Comparison of ENCODE assay signal across 8 cellular contexts in the genomic region with DNA sequence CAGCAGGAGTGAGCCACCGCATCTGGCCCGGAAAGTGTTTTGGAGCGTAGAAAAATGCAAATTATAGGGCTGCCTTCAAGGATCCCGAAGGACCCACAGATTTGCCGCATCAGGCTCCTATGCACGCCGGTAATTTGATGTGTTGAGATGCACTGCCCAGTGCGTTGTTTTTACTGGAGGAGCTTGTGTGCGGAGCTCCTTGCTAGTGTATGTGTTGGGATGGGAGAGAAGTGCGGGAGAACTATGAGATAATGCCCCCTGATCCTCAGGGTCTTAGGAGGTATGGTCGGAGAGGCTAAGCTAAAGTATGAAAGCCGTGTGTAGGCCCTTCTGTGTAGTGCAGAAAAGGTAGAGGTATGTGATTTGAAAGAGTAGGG. TPM values are rescaled to one million over a fixed set of nuclear protein-coding genes. Genes with fewer than 3 reads are reported as not detected.
A peak's percentile ranks its signal among the peaks of the same experiment; 100 is the strongest.
DNase-seq lines count a peak whose midpoint lies in the region; FAIRE-seq and TF ChIP-seq lines count a peak whose summit lies in the region.

No MANE protein-coding gene starts in this region.

- peak overlapping the region; percentile 90 for H2AFZ ChIP-seq in keratinocyte (ENCODE audit: control insufficient read depth, low read length)

- H3K79me2 ChIP-seq in keratinocyte (ENCODE audit: control insufficient read depth, insufficient read depth, low read length) = peaks cover 53% of the 10 kb centered on the region

- peak overlapping the region; percentile 99 for H3K4me2 ChIP-seq in keratinocyte (ENCODE audit: control insufficient read depth, extremely low read depth, insufficient read depth, low read depth, low read length)

- dilution Hi-C loops in keratinocyte (cut with MboI; ENCODE audit: extremely low pct_ligation_motif_present, low sequenced_read_pairs) = no loop called here

- no peaks in the 10 kb centered on the region for H3K27me3 ChIP-seq in adipocyte (replicated peaks; ENCODE audit: control insufficient read depth, insufficient read depth, low read length)
- H3K27me3 ChIP-seq in keratinocyte (ENCODE audit: control insufficient read depth, extremely low read depth, insufficient read depth, low read length) = no peaks in the 10 kb centered on the region
- no peaks in the 10 kb centered on the region for H3K27me3 ChIP-seq in stomach

- TF ChIP-seq CTCF in keratinocyte (optimal IDR thresholded peaks at IDR 0.05 in 1 of 3, IDR thresholded peaks at IDR 0.05 in 1 of 3, conservative IDR thresholded peaks at IDR 0.05 in 1 of 3; ENCODE audit: extremely low read depth in 1 of 3, insufficient read depth in 2 of 3, low read length in 3 of 3) (no peak), stomach (IDR thresholded peaks at IDR 0.05) (no peak)

- H3K9me1 ChIP-seq in keratinocyte (ENCODE audit: control insufficient read depth, extremely low read depth, insufficient read depth, low read length) = no peaks in the 10 kb centered on the region

- H3K36me3 ChIP-seq in adipocyte (ENCODE audit: control insufficient read depth, insufficient read depth, low read length, severe bottlenecking) (peaks cover 3% of the 10 kb centered on the region), keratinocyte (ENCODE audit: control insufficient read depth in 2 of 2, extremely low read depth in 1 of 2, insufficient read depth in 2 of 2, low read length in 2 of 2) (no peaks in the 10 kb centered on the region), stomach (no peaks in the 10 kb centered on the region)

- DNase-seq in NCI-H1417 (lab: John Stamatoyannopoulos, UW) = peak in 2 of 3 experiments; percentile 24 to 43
- DNase-seq in NCI-H1417 treated with DMSO at 0.1 percent for 48 hours (lab: John Stamatoyannopoulos, UW) = no peak
- peak; percentile 13 for DNase-seq in Kasumi-1 (lab: John Stamatoyannopoulos, UW)
- DNase-seq in adipocyte (ENCODE audit: low read depth) = peak; percentile 51
- DNase-seq in keratinocyte (ENCODE audit: low read depth, low spot score) = no peak
- DNase-seq in stomach = no peak
- no peak for DNase-seq in HTR-8/SVneo (ENCODE audit: insufficient read length, low spot score)
- DNase-seq in hypothalamus (lab: John Stamatoyannopoulos, UW) = no peak

- FAIRE-seq in keratinocyte (lab: Jason Lieb, UNC) (no peak), HTR-8/SVneo (lab: Jason Lieb, UNC) (no peak)

- intact Hi-C loops in stomach (cut with DNase I; ENCODE audit: low total_unique reads) = no loop called here

- H3K9me3 ChIP-seq in adipocyte (ENCODE audit: control insufficient read depth, low read length) (no peaks in the 10 kb centered on the region), keratinocyte (ENCODE audit: control insufficient read depth, low read depth, low read length) (no peaks in the 10 kb centered on the region), stomach (no peaks in the 10 kb centered on the region)

- peak overlapping the region; percentile 88 for H3K4me3 ChIP-seq in adipocyte (ENCODE audit: low read length)
- peak overlapping the region; percentile 84 to 93 (median 90) for H3K4me3 ChIP-seq in keratinocyte (ENCODE audit: control insufficient read depth in 2 of 3, extremely low read depth in 1 of 3, insufficient read depth in 2 of 3, low read depth in 1 of 3, low read length in 3 of 3)
- H3K4me3 ChIP-seq in stomach = peak overlapping the region; percentile 76 to 96 (median 92)

- H3K4me1 ChIP-seq in adipocyte (ENCODE audit: control insufficient read depth, insufficient read depth, low read length) (peaks cover 23% of the 10 kb centered on the region), keratinocyte (ENCODE audit: control insufficient read depth, extremely low read depth, insufficient read depth, low read length) (peaks cover 19% of the 10 kb centered on the region), stomach (peaks cover 18 to 58% (median 39%) of the 10 kb centered on the region in 4 donors)

- H3K27ac ChIP-seq in keratinocyte (ENCODE audit: control insufficient read depth, insufficient read depth, low read length) = peak overlapping the region; percentile 96
- H3K27ac ChIP-seq in stomach = peak overlapping the region in 4 of 5 donors; percentile 90 to 97 (median 96)

- H4K20me1 ChIP-seq in keratinocyte (ENCODE audit: control insufficient read depth, extremely low read depth, insufficient read depth, low read length) = no peaks in the 10 kb centered on the region

- no peak for TF ChIP-seq EP300 in stomach (IDR thresholded peaks at IDR 0.05)

- TF ChIP-seq POLR2A in stomach (IDR thresholded peaks at IDR 0.05) = no peak

- H3K9ac ChIP-seq in adipocyte (ENCODE audit: low read length) (peak overlapping the region; percentile 98), keratinocyte (ENCODE audit: control insufficient read depth, extremely low read depth, insufficient read depth, low read length) (peak overlapping the region; percentile 94)

- WGBS in stomach, 5 donors = 0 to 2% (median 1%) methylated on average over 12 of the region's 12 CpGs

RNA-seq across cellular contexts. Expression of a gene that starts 1.3 kb away (rescaled TPM):
- 11.1 to 16.7 TPM (median 16.3 TPM) in 3 replicates for polyA plus RNA-seq in keratinocyte
- polyA plus RNA-seq in keratinocyte (2011; ENCODE audit: low read depth) = 48.7 TPM
- polyA plus RNA-seq in keratinocyte (2011; cell fraction: cytosol; rRNA removed) = 15.7 and 17.9 TPM in 2 replicates
- polyA plus RNA-seq in keratinocyte (2011; cell fraction: nucleus; rRNA removed) = 63.1 and 70.1 TPM in 2 replicates
- polyA plus RNA-seq in keratinocyte (2012; ENCODE audit: low replicate concordance) = 32.7 and 35.1 TPM in 2 replicates
- 49.9 to 95.4 TPM (median 60.2 TPM) in 3 replicates for polyA minus RNA-seq in keratinocyte
- polyA minus RNA-seq in keratinocyte (2011; cell fraction: cytosol; rRNA and poly(A)+ RNA removed) = 23.0 TPM
- 150 and 265 TPM in 2 replicates for polyA minus RNA-seq in keratinocyte (2011; cell fraction: nucleus; rRNA and poly(A)+ RNA removed)
- 100 to 1,000 TPM in 2 of 5 donors, 10 to 100 TPM in 2, 1 to 10 TPM in 1; 8.1 to 188 (median 37.8) TPM for total RNA-seq in stomach
- 10 to 100 TPM in 1 of 3 donors, 1 to 10 TPM in 2; 5.7 to 13.0 (median 6.4) TPM for polyA plus RNA-seq in stomach

Comparison
In these comparisons a context has a peak if more than half of its experiments do, and no peak if none do; other contexts are left out.
1. DNase-seq: peak in NCI-H1417 (2 of 3), Kasumi-1 (2 of 2) and adipocyte (single experiment); none in NCI-H1417 treated with DMSO at 0.1 percent for 48 hours (single experiment), keratinocyte (single experiment), stomach (single experiment), HTR-8/SVneo (single experiment) and hypothalamus (0 of 51).
2. Peak in every context shown above with its lines, with median percentiles within 50 percentile points of each other: H3K4me3 ChIP-seq.